In the genomic region with DNA sequence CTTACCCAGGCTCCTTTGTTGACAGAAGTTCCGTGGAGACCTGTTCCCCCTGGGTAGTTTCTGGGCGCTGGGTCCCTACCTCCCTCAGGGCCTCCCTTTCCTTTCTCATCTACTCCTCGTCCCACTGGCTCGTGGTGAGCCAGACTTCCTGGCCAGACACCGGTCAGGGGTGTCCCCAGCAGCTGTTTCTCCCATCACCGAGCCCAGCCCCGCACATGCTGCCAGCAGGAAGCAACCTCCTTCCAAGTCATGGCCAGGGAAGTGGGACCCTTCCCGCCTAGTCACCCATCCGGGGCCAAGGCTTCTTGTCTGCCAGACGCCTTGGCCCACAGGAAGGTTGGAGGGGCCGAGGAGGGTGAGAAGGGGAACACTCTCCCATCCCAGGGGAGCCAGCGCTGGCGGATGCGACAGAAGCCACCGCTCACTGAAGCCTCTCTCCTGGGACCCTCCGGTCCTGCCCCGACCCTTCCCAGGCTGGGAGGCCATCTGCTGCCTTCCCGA, we compare ENCODE assay signal across 9 cellular contexts. TPM values are rescaled to one million over a fixed set of nuclear protein-coding genes. Genes with fewer than 3 reads are reported as not detected.
A peak's percentile ranks its signal among the peaks of the same experiment; 100 is the strongest.
DNase-seq lines count a peak whose midpoint lies in the region; ATAC-seq, FAIRE-seq and TF ChIP-seq lines count a peak whose summit lies in the region.
"Had no signal": no experiment of that assay in that cellular context is flagged by ENCODE, and none has a peak within 500 bp of the region (broad histone marks: within the 10 kb centered on the region; RNA-seq: fewer than 3 reads in every experiment).

No MANE protein-coding gene starts in this region.

- H3K36me3 ChIP-seq in cardiac muscle cell, result no peaks in the 10 kb centered on the region

- ATAC-seq in sciatic nerve, result peak; percentile 16

- TF ChIP-seq POLR2A in erythroblast (IDR thresholded peaks at IDR 0.05; ENCODE audit: low read length), result no peak

- no peaks in the 10 kb centered on the region for H3K27me3 ChIP-seq in cardiac muscle cell

- peak overlapping the region; percentile 45 for H3K27ac ChIP-seq in cardiac muscle cell

- no peak for TF ChIP-seq CTCF in D721Med (IDR thresholded peaks at IDR 0.05; ENCODE audit: insufficient read depth, missing control alignments)
- no peak for TF ChIP-seq CTCF in cardiac muscle cell (IDR thresholded peaks at IDR 0.05; ENCODE audit: low read depth, low read length)

- no peak overlapping the region for H3K4me3 ChIP-seq in cardiac muscle cell

- no peak for FAIRE-seq in D721Med (lab: Jason Lieb, UNC)

- peak; percentile 46 for DNase-seq in D721Med (ENCODE audit: insufficient read length, low spot score)
- peak; percentile 65 for DNase-seq in UCSD-AML1 (lab: John Stamatoyannopoulos, UW; ENCODE audit: unreplicated experiment)
- DNase-seq in cardiac muscle cell (ENCODE audit: low read depth in 1 of 2, low spot score in 1 of 2), result peak in 1 of 2 donors; percentile 31
- DNase-seq in sciatic nerve (ENCODE audit: low spot score), result no peak
- no peak for DNase-seq in NK-92 treated with Interleukin-12 subunit alpha and Interleukin-12 subunit beta, amount 100 ng/mL, for 24 hours (lab: John Stamatoyannopoulos, UW)
- no peak for DNase-seq in activated CD4-positive, alpha-beta T cell treated with anti-CD3 and anti-CD28 coated beads for 1 hour
- no peak for DNase-seq in OCI-M1 (lab: John Stamatoyannopoulos, UW)
- no peak for DNase-seq in erythroblast (lab: John Stamatoyannopoulos, UW)
- DNase-seq: T-helper 1 cell had no signal

- no peaks in the 10 kb centered on the region for H3K9me3 ChIP-seq in cardiac muscle cell (ENCODE audit: low read depth)

- H3K4me1 ChIP-seq in cardiac muscle cell (ENCODE audit: low read depth), result peaks cover 36% of the 10 kb centered on the region

- intact Hi-C loops in sciatic nerve (cut with DNase I), result no loop called here

RNA-seq across cellular contexts. Expression of gene PAK4, which starts 5.7 kb away (rescaled TPM):
- total RNA-seq in cardiac muscle cell, result 28.7 and 57.9 TPM in 2 replicates
- 32.5 and 62.2 TPM in 2 replicates for polyA plus RNA-seq in cardiac muscle cell
- total RNA-seq in sciatic nerve, result 43.5 TPM

RNA-seq across cellular contexts. Expression of gene ACP7, which starts 47.1 kb away (rescaled TPM):
- total RNA-seq in cardiac muscle cell (not detected in 2 replicates), sciatic nerve (1.6 TPM)
- polyA plus RNA-seq in cardiac muscle cell, result not detected in 2 replicates

Comparison
In these comparisons a context has a peak if more than half of its experiments do, and no peak if none do; other contexts are left out.
1. DNase-seq: peak in D721Med (single experiment) and UCSD-AML1 (single experiment); none in sciatic nerve (single experiment), NK-92 treated with Interleukin-12 subunit alpha and Interleukin-12 subunit beta, amount 100 ng/mL, for 24 hours (single experiment), activated CD4-positive, alpha-beta T cell treated with anti-CD3 and anti-CD28 coated beads for 1 hour (single experiment), OCI-M1 (single experiment) and erythroblast (0 of 2).